ENCODE assay signal across 15 cellular contexts in the genomic region with DNA sequence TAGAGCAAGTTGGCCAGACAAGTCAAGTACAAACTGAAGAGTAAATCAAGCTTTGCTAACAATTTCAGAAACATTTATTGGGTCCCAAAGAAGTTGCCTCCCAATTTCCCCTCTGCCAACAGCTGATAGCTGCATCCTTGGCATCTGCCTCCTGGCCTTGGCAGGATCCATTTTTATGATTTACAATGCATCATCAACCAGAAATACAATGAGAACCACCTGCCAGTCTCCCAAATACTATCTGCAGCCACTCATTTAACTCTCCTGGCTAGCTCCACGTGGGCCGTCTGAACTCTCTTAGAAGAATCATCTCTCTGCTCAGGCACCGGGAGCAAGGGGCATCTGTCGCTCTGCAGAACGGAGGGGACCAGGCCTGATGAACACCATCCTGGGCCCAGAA. TPM values are rescaled to one million over a fixed set of nuclear protein-coding genes. Genes with fewer than 3 reads are reported as not detected.
DNase-seq lines count a peak whose midpoint lies in the region; ATAC-seq and TF ChIP-seq lines count a peak whose summit lies in the region.
"Had no signal": no experiment of that assay in that cellular context is flagged by ENCODE, and none has a peak within 500 bp of the region (broad histone marks: within the 10 kb centered on the region; RNA-seq: fewer than 3 reads in every experiment).

No MANE protein-coding gene starts in this region.

- no peak overlapping the region for H3K4me3 ChIP-seq in OCI-LY1 (ENCODE audit: low read depth, low read length, poor library complexity, severe bottlenecking)
- H3K4me3 ChIP-seq in psoas muscle, result no peak overlapping the region
- H3K4me3 ChIP-seq: tibial nerve had no signal

- H3K9me3 ChIP-seq in OCI-LY1 (ENCODE audit: low read length) (no peaks in the 10 kb centered on the region), psoas muscle (no peaks in the 10 kb centered on the region)
- H3K9me3 ChIP-seq: tibial nerve had no signal

- no peak for ATAC-seq in activated T-cell treated with anti-CD3 and anti-CD28 coated beads, Interleukin-2, amount 50 U/mL, for 4 hours
- no peak for ATAC-seq in psoas muscle

- H3K4me1 Mint-ChIP-seq in activated T-cell treated with anti-CD3 and anti-CD28 coated beads, Interleukin-2, amount 50 U/mL, for 4 hours (ENCODE audit: low read depth), result peaks cover 31% of the 10 kb centered on the region
- peaks cover 36% of the 10 kb centered on the region for H3K4me1 Mint-ChIP-seq in chondrocyte (ENCODE audit: low read depth)

- H3K4me1 ChIP-seq in OCI-LY1 (ENCODE audit: insufficient read depth, low read length, severe bottlenecking), result peaks cover 30% of the 10 kb centered on the region
- H3K4me1 ChIP-seq in psoas muscle, result peaks cover 20% of the 10 kb centered on the region

- intact Hi-C loops in psoas muscle (cut with DNase I), result loop anchor here in 1 of 2 donors (5.0 kb wide), 1 partner anchor 95 kb away; the partner anchor contains the start of genes SAFB and SAFB2

- H3K9me3 Mint-ChIP-seq in activated T-cell treated with anti-CD3 and anti-CD28 coated beads, Interleukin-2, amount 50 U/mL, for 4 hours, result no peaks in the 10 kb centered on the region
- H3K9me3 Mint-ChIP-seq in chondrocyte (ENCODE audit: low read depth), result no peaks in the 10 kb centered on the region

- no peak overlapping the region; the same call in 1 of the 2 replicates for H3K9ac ChIP-seq in OCI-LY1 (ENCODE audit: low read length)

- H3K27ac Mint-ChIP-seq in chondrocyte (ENCODE audit: unreplicated experiment), result peak overlapping the region; percentile 100

- H3K27ac ChIP-seq in OCI-LY1 (ENCODE audit: low read depth, low read length, poor library complexity, severe bottlenecking) (no peak overlapping the region), psoas muscle (peak overlapping the region; percentile 99)
- H3K27ac ChIP-seq: tibial nerve had no signal

- no peaks in the 10 kb centered on the region for H3K9me2 ChIP-seq in OCI-LY1 (ENCODE audit: low read depth, low read length)

- WGBS in psoas muscle, 3 donors, result 67 to 73% (median 67%) methylated on average over 5 of the region's 5 CpGs

- peak overlapping the region; percentile 14; the same call in 1 of the 2 replicates for H3K4me2 ChIP-seq in OCI-LY1 (ENCODE audit: low read length)

- H2AFZ ChIP-seq in OCI-LY1 (ENCODE audit: low read length), result no peak overlapping the region

- no peaks in the 10 kb centered on the region for H3F3A ChIP-seq in OCI-LY1 (ENCODE audit: insufficient read depth, low read length)

- no peak for DNase-seq in activated T-cell treated with anti-CD3 and anti-CD28 coated beads, Interleukin-2, amount 50 U/mL, for 4 hours
- DNase-seq in activated T-cell treated with anti-CD3 and anti-CD28 coated beads, Interleukin-2, amount 50 U/mL, for 1 hour, result no peak
- no peak for DNase-seq in chondrocyte (ENCODE audit: low spot score)
- DNase-seq in psoas muscle, result no peak
- no peak for DNase-seq in activated CD8-positive, alpha-beta memory T cell treated with anti-CD3 and anti-CD28 coated beads for 24 hours
- no peak for DNase-seq in central memory CD4-positive, alpha-beta T cell
- no peak for DNase-seq in NCI-H2029 (lab: John Stamatoyannopoulos, UW)
- DNase-seq: mesendoderm, NCI-H1105 treated with DMSO at 0.1 percent for 48 hours, NCI-H524 treated with DMSO at 0.1 percent for 48 hours, retina had no signal

- no peaks in the 10 kb centered on the region for H3K27me3 Mint-ChIP-seq in activated T-cell treated with anti-CD3 and anti-CD28 coated beads, Interleukin-2, amount 50 U/mL, for 4 hours (ENCODE audit: low read depth)
- no peaks in the 10 kb centered on the region for H3K27me3 Mint-ChIP-seq in chondrocyte (ENCODE audit: low read depth)

- peaks cover 25% of the 10 kb centered on the region for H3K36me3 Mint-ChIP-seq in activated T-cell treated with anti-CD3 and anti-CD28 coated beads, Interleukin-2, amount 50 U/mL, for 4 hours (ENCODE audit: insufficient read depth)
- peaks cover 6% of the 10 kb centered on the region for H3K36me3 Mint-ChIP-seq in chondrocyte (ENCODE audit: low read depth)

- H3K27me3 ChIP-seq in OCI-LY1 (ENCODE audit: insufficient read depth, low read length), result no peaks in the 10 kb centered on the region
- H3K27me3 ChIP-seq in psoas muscle (ENCODE audit: insufficient read depth in 3 of 3, low read length in 2 of 3), result no peaks in the 10 kb centered on the region
- H3K27me3 ChIP-seq: tibial nerve had no signal

- TF ChIP-seq CTCF in OCI-LY1 (IDR thresholded peaks at IDR 0.05; ENCODE audit: low read length), result no peak
- TF ChIP-seq CTCF in chondrocyte (IDR thresholded peaks at IDR 0.05), result no peak
- no peak for TF ChIP-seq CTCF in psoas muscle (IDR thresholded peaks at IDR 0.05)

- peaks cover 41% of the 10 kb centered on the region for H3K36me3 ChIP-seq in OCI-LY1 (ENCODE audit: insufficient read depth, low read length)
- H3K36me3 ChIP-seq in psoas muscle (ENCODE audit: insufficient read depth in 1 of 2, low read depth in 1 of 2), result peaks cover 4 to 27% of the 10 kb centered on the region in 2 donors

- peaks cover 45% of the 10 kb centered on the region for H3K79me2 ChIP-seq in OCI-LY1 (ENCODE audit: insufficient read depth, low read length)

- H4K20me1 ChIP-seq in OCI-LY1 (ENCODE audit: insufficient read depth, low read length), result no peaks in the 10 kb centered on the region; the same call in 1 of the 2 replicates

- peak overlapping the region; percentile 93 for H3K4me3 Mint-ChIP-seq in activated T-cell treated with anti-CD3 and anti-CD28 coated beads, Interleukin-2, amount 50 U/mL, for 4 hours
- peak overlapping the region; percentile 94 for H3K4me3 Mint-ChIP-seq in chondrocyte (ENCODE audit: unreplicated experiment)

RNA-seq across cellular contexts. Expression of gene LONP1, which starts 2.7 kb away (rescaled TPM):
- total RNA-seq in activated T-cell treated with anti-CD3 and anti-CD28 coated beads, Interleukin-2, amount 50 U/mL, for 4 hours, result 100 to 1,000 TPM; 286 to 342 (median 328) TPM
- total RNA-seq in chondrocyte (59.1 to 116 TPM (median 116 TPM) in 3 replicates), psoas muscle (10 to 100 TPM; 61.0 to 97.1 (median 73.8) TPM)
- 100 to 1,000 TPM in 1 of 3 donors, 10 to 100 TPM in 2; 58.6 to 127 (median 83.3) TPM for polyA plus RNA-seq in psoas muscle

RNA-seq across cellular contexts. Expression of gene CATSPERD, which starts 3.2 kb away (rescaled TPM):
- not detected for total RNA-seq in activated T-cell treated with anti-CD3 and anti-CD28 coated beads, Interleukin-2, amount 50 U/mL, for 4 hours
- total RNA-seq in chondrocyte (not detected in 3 replicates), psoas muscle (not detected)
- not detected for polyA plus RNA-seq in psoas muscle
- total RNA-seq: epithelial cell of proximal tubule, SK-MEL-5, tibial nerve had no signal

RNA-seq across cellular contexts. Expression of gene RPL36, which starts 27.1 kb away (rescaled TPM):
- 1,000 to 10,000 TPM; 1,683 to 1,753 (median 1,705) TPM for total RNA-seq in activated T-cell treated with anti-CD3 and anti-CD28 coated beads, Interleukin-2, amount 50 U/mL, for 4 hours
- 537 to 578 TPM (median 548 TPM) in 3 replicates for total RNA-seq in chondrocyte
- total RNA-seq in psoas muscle, result 100 to 1,000 TPM; 440 to 572 (median 473) TPM
- polyA plus RNA-seq in psoas muscle, result 100 to 1,000 TPM; 647 to 814 (median 648) TPM

RNA-seq across cellular contexts. Expression of gene HSD11B1L, which starts 36.4 kb away (rescaled TPM):
- 1 to 10 TPM; 2.6 to 2.7 (median 2.7) TPM for total RNA-seq in activated T-cell treated with anti-CD3 and anti-CD28 coated beads, Interleukin-2, amount 50 U/mL, for 4 hours
- total RNA-seq in chondrocyte, result 7.2 to 9.9 TPM (median 9.9 TPM) in 3 replicates
- total RNA-seq in psoas muscle, result 1 to 10 TPM; 4.5 to 6.2 (median 4.6) TPM
- 10 to 100 TPM in 2 of 3 donors, 1 to 10 TPM in 1; 4.7 to 15.6 (median 11.7) TPM for polyA plus RNA-seq in psoas muscle

RNA-seq across cellular contexts. Expression of gene MICOS13, which starts 36.9 kb away (rescaled TPM):
- total RNA-seq in activated T-cell treated with anti-CD3 and anti-CD28 coated beads, Interleukin-2, amount 50 U/mL, for 4 hours, result 100 to 1,000 TPM in 2 of 3 donors, 10 to 100 TPM in 1; 90.0 to 107 (median 103) TPM
- total RNA-seq in chondrocyte (61.0 to 66.6 TPM (median 65.3 TPM) in 3 replicates), psoas muscle (100 to 1,000 TPM; 103 to 133 (median 119) TPM)
- 100 to 1,000 TPM; 138 to 245 (median 234) TPM for polyA plus RNA-seq in psoas muscle
